In the genomic region with DNA sequence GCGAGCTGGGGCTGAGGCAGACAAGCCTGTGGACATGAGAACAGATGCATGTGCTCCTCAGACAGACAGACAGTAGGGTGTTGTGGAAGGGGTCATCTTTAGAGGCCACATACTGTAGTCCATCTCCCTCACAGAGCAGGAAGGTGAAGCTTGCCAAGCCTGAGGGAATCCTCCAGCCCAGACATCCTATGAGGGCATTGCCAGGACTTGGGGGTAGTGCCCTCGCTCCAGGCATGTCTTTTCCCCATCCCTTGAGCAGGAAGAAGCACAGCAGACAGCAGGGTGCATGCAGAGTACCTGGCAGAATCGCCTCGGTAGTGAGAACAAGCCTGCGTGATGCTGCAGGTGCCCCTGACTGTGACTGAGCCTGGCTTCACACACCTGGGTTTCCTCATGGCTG, we compare ENCODE assay signal across 2 cellular contexts.
TF ChIP-seq lines count a peak whose summit lies in the region.

No MANE protein-coding gene starts in this region.

TF ChIP-seq in IMR-90, 13 proteins besides CTCF, POLR2A, EP300 and RAD21:
- no peak for TF ChIP-seq CEBPB (IDR thresholded peaks at IDR 0.05; ENCODE audit: low read depth, low read length)
- TF ChIP-seq, protein P1, sequence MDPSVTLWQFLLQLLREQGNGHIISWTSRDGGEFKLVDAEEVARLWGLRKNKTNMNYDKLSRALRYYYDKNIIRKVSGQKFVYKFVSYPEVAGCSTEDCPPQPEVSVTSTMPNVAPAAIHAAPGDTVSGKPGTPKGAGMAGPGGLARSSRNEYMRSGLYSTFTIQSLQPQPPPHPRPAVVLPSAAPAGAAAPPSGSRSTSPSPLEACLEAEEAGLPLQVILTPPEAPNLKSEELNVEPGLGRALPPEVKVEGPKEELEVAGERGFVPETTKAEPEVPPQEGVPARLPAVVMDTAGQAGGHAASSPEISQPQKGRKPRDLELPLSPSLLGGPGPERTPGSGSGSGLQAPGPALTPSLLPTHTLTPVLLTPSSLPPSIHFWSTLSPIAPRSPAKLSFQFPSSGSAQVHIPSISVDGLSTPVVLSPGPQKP (IDR thresholded peaks at IDR 0.05; ENCODE audit: borderline replicate concordance, low read depth, low read length): no peak
- TF ChIP-seq RFX5 (IDR thresholded peaks at IDR 0.05; ENCODE audit: low read depth, low read length): no peak
- no peak for TF ChIP-seq NFE2L2 (IDR thresholded peaks at IDR 0.05; ENCODE audit: low read depth, low read length)
- TF ChIP-seq FOS (IDR thresholded peaks at IDR 0.05; ENCODE audit: low read depth, low read length): no peak
- TF ChIP-seq USF2 (IDR thresholded peaks at IDR 0.05; ENCODE audit: low read depth, low read length): no peak
- no peak for TF ChIP-seq RCOR1 (IDR thresholded peaks at IDR 0.05; ENCODE audit: insufficient replicate concordance, low read length)
- TF ChIP-seq BHLHE40 (IDR thresholded peaks at IDR 0.05; ENCODE audit: low read depth, low read length): no peak
- TF ChIP-seq MXI1 (IDR thresholded peaks at IDR 0.05; ENCODE audit: borderline replicate concordance, low read depth, low read length): no peak
- TF ChIP-seq MAFK (IDR thresholded peaks at IDR 0.05; ENCODE audit: low read depth, low read length): no peak
- no peak for TF ChIP-seq CHD1 (IDR thresholded peaks at IDR 0.05; ENCODE audit: low read depth, low read length)
- TF ChIP-seq MAZ (IDR thresholded peaks at IDR 0.05; ENCODE audit: borderline replicate concordance, low read depth, low read length): no peak
- TF ChIP-seq SMC3 (IDR thresholded peaks at IDR 0.05; ENCODE audit: low read depth, low read length): no peak

TF ChIP-seq in H1, 55 proteins besides CTCF, POLR2A, EP300 and RAD21:
- TF ChIP-seq BACH1 (IDR thresholded peaks at IDR 0.05; ENCODE audit: low read length): no peak
- no peak for TF ChIP-seq TAF1 (IDR thresholded peaks at IDR 0.05; ENCODE audit: low read depth, low read length)
- TF ChIP-seq CBX5 (IDR thresholded peaks at IDR 0.05; ENCODE audit: low read depth, low read length): no peak
- TF ChIP-seq NRF1 (IDR thresholded peaks at IDR 0.05; ENCODE audit: low read depth, low read length): no peak
- TF ChIP-seq, protein P2, sequence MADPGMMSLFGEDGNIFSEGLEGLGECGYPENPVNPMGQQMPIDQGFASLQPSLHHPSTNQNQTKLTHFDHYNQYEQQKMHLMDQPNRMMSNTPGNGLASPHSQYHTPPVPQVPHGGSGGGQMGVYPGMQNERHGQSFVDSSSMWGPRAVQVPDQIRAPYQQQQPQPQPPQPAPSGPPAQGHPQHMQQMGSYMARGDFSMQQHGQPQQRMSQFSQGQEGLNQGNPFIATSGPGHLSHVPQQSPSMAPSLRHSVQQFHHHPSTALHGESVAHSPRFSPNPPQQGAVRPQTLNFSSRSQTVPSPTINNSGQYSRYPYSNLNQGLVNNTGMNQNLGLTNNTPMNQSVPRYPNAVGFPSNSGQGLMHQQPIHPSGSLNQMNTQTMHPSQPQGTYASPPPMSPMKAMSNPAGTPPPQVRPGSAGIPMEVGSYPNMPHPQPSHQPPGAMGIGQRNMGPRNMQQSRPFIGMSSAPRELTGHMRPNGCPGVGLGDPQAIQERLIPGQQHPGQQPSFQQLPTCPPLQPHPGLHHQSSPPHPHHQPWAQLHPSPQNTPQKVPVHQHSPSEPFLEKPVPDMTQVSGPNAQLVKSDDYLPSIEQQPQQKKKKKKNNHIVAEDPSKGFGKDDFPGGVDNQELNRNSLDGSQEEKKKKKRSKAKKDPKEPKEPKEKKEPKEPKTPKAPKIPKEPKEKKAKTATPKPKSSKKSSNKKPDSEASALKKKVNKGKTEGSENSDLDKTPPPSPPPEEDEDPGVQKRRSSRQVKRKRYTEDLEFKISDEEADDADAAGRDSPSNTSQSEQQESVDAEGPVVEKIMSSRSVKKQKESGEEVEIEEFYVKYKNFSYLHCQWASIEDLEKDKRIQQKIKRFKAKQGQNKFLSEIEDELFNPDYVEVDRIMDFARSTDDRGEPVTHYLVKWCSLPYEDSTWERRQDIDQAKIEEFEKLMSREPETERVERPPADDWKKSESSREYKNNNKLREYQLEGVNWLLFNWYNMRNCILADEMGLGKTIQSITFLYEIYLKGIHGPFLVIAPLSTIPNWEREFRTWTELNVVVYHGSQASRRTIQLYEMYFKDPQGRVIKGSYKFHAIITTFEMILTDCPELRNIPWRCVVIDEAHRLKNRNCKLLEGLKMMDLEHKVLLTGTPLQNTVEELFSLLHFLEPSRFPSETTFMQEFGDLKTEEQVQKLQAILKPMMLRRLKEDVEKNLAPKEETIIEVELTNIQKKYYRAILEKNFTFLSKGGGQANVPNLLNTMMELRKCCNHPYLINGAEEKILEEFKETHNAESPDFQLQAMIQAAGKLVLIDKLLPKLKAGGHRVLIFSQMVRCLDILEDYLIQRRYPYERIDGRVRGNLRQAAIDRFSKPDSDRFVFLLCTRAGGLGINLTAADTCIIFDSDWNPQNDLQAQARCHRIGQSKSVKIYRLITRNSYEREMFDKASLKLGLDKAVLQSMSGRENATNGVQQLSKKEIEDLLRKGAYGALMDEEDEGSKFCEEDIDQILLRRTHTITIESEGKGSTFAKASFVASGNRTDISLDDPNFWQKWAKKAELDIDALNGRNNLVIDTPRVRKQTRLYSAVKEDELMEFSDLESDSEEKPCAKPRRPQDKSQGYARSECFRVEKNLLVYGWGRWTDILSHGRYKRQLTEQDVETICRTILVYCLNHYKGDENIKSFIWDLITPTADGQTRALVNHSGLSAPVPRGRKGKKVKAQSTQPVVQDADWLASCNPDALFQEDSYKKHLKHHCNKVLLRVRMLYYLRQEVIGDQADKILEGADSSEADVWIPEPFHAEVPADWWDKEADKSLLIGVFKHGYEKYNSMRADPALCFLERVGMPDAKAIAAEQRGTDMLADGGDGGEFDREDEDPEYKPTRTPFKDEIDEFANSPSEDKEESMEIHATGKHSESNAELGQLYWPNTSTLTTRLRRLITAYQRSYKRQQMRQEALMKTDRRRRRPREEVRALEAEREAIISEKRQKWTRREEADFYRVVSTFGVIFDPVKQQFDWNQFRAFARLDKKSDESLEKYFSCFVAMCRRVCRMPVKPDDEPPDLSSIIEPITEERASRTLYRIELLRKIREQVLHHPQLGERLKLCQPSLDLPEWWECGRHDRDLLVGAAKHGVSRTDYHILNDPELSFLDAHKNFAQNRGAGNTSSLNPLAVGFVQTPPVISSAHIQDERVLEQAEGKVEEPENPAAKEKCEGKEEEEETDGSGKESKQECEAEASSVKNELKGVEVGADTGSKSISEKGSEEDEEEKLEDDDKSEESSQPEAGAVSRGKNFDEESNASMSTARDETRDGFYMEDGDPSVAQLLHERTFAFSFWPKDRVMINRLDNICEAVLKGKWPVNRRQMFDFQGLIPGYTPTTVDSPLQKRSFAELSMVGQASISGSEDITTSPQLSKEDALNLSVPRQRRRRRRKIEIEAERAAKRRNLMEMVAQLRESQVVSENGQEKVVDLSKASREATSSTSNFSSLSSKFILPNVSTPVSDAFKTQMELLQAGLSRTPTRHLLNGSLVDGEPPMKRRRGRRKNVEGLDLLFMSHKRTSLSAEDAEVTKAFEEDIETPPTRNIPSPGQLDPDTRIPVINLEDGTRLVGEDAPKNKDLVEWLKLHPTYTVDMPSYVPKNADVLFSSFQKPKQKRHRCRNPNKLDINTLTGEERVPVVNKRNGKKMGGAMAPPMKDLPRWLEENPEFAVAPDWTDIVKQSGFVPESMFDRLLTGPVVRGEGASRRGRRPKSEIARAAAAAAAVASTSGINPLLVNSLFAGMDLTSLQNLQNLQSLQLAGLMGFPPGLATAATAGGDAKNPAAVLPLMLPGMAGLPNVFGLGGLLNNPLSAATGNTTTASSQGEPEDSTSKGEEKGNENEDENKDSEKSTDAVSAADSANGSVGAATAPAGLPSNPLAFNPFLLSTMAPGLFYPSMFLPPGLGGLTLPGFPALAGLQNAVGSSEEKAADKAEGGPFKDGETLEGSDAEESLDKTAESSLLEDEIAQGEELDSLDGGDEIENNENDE (IDR thresholded peaks at IDR 0.05; ENCODE audit: insufficient replicate concordance, low read length): no peak
- no peak for TF ChIP-seq TBP (IDR thresholded peaks at IDR 0.05; ENCODE audit: low read depth, low read length)
